Comparison of ENCODE assay signal across 8 cellular contexts in the genomic region with DNA sequence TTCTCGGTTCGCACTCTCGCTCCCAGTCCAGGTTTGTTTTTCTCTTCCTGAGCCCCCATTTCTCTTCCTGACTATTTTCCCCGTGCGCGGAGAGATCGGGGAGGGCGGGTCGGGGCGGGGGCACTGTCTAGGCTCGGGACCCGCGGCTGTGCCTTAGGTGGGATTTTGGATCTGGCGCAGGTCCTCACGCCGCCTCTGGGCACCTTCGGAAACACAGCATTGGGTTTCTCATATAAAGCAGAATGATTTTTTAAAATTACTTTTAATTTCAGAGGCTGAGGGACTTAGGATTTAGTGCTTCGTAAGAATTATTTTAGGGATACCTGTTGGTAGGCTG. TPM values are rescaled to one million over a fixed set of nuclear protein-coding genes. Genes with fewer than 3 reads are reported as not detected.
DNase-seq lines count a peak whose midpoint lies in the region; ATAC-seq and TF ChIP-seq lines count a peak whose summit lies in the region.

No MANE protein-coding gene starts in this region.

- H3K27me3 Mint-ChIP-seq in activated CD8-positive, alpha-beta T cell treated with anti-CD3 and anti-CD28 coated beads for 36 hours = no peaks in the 10 kb centered on the region
- no peaks in the 10 kb centered on the region for H3K27me3 Mint-ChIP-seq in osteocyte (ENCODE audit: unreplicated experiment)

- H3K9me3 ChIP-seq in KOPT-K1 (ENCODE audit: insufficient read depth, low read length, poor library complexity, severe bottlenecking) = no peaks in the 10 kb centered on the region

- peak overlapping the region; percentile 93 for H3K4me3 Mint-ChIP-seq in activated CD8-positive, alpha-beta T cell treated with anti-CD3 and anti-CD28 coated beads for 36 hours
- peak overlapping the region; percentile 83 for H3K4me3 Mint-ChIP-seq in osteocyte (ENCODE audit: unreplicated experiment)

- H3K27ac ChIP-seq in KOPT-K1 (ENCODE audit: low read depth, low read length, poor library complexity, severe bottlenecking) = peak overlapping the region; percentile 26

- intact Hi-C loops in activated CD8-positive, alpha-beta T cell treated with anti-CD3 and anti-CD28 coated beads for 36 hours (cut with micrococcal nuclease) = loop anchor here (2.0 kb wide), 2 partner anchors 46 to 66 kb away; no protein-coding TSS in a partner anchor

- no peaks in the 10 kb centered on the region for H3K36me3 ChIP-seq in KOPT-K1 (ENCODE audit: insufficient read depth, low read length)

- ATAC-seq in GM18907 (IDR thresholded peaks at IDR 0.05; ENCODE audit: unreplicated experiment) (peak; percentile 27), HG02610 (IDR thresholded peaks at IDR 0.05; ENCODE audit: unreplicated experiment) (no peak)
- ATAC-seq in activated CD8-positive, alpha-beta T cell treated with anti-CD3 and anti-CD28 coated beads for 36 hours = peak; percentile 24

- POLR2A ChIA-PET in activated CD8-positive, alpha-beta T cell treated with anti-CD3 and anti-CD28 coated beads for 36 hours (lab: Charles Lee) = interaction anchor here (0.6 to 3.4 kb wide), 11 partner anchors 8 to 137 kb away, joined by 3 to 14 read pairs (median 4); partner anchors contain the start of genes SF3B5 and UTRN

- no peaks in the 10 kb centered on the region for H3K9me3 Mint-ChIP-seq in activated CD8-positive, alpha-beta T cell treated with anti-CD3 and anti-CD28 coated beads for 36 hours
- H3K9me3 Mint-ChIP-seq in osteocyte (ENCODE audit: unreplicated experiment) = no peaks in the 10 kb centered on the region

- H3K4me3 ChIP-seq in fibroblast of mammary gland (ENCODE audit: control insufficient read depth, low read depth, low read length) = peak overlapping the region; percentile 67

- peaks cover 44% of the 10 kb centered on the region for H3K36me3 Mint-ChIP-seq in activated CD8-positive, alpha-beta T cell treated with anti-CD3 and anti-CD28 coated beads for 36 hours (ENCODE audit: low read depth)
- H3K36me3 Mint-ChIP-seq in osteocyte (ENCODE audit: unreplicated experiment) = no peaks in the 10 kb centered on the region

- peak; percentile 72 for DNase-seq in activated CD8-positive, alpha-beta T cell treated with anti-CD3 and anti-CD28 coated beads for 36 hours
- DNase-seq in fibroblast of mammary gland (ENCODE audit: low read depth) (peak; percentile 21), osteocyte (ENCODE audit: extremely low spot score, unreplicated experiment) (no peak), NCI-H2029 (lab: John Stamatoyannopoulos, UW) (no peak), HuH-7.5 (ENCODE audit: low spot score) (no peak)

- peak overlapping the region; percentile 94 for H3K27ac Mint-ChIP-seq in activated CD8-positive, alpha-beta T cell treated with anti-CD3 and anti-CD28 coated beads for 36 hours
- peak overlapping the region; percentile 74 for H3K27ac Mint-ChIP-seq in osteocyte (ENCODE audit: unreplicated experiment)

- CTCF ChIA-PET in activated CD8-positive, alpha-beta T cell treated with anti-CD3 and anti-CD28 coated beads for 36 hours (lab: Charles Lee) = interaction anchor here (1.1 to 1.8 kb wide), 2 partner anchors 23 to 188 kb away, joined by 4 read pairs; no protein-coding TSS in a partner anchor

- H3K4me1 Mint-ChIP-seq in activated CD8-positive, alpha-beta T cell treated with anti-CD3 and anti-CD28 coated beads for 36 hours (ENCODE audit: low read depth) = peaks cover 49% of the 10 kb centered on the region
- peaks cover 13% of the 10 kb centered on the region for H3K4me1 Mint-ChIP-seq in osteocyte (ENCODE audit: unreplicated experiment)

- TF ChIP-seq CTCF in activated CD8-positive, alpha-beta T cell treated with anti-CD3 and anti-CD28 coated beads for 36 hours (IDR thresholded peaks at IDR 0.05) = peak; percentile 68
- TF ChIP-seq CTCF in fibroblast of mammary gland (conservative IDR thresholded peaks at IDR 0.05; ENCODE audit: control insufficient read depth, insufficient read depth, low read depth, low read length) = peak; percentile 15
- TF ChIP-seq CTCF in osteocyte (IDR thresholded peaks at IDR 0.05) = peak; percentile 52

RNA-seq across cellular contexts. Expression of gene STX11, which starts 0.3 kb away (rescaled TPM):
- total RNA-seq in activated CD8-positive, alpha-beta T cell treated with anti-CD3 and anti-CD28 coated beads for 36 hours = 10 to 100 TPM; 19.4 to 20.7 TPM
- total RNA-seq in osteocyte = 0.86 and 1.6 TPM in 2 replicates

RNA-seq across cellular contexts. Expression of gene SF3B5, which starts 55.3 kb away (rescaled TPM):
- total RNA-seq in activated CD8-positive, alpha-beta T cell treated with anti-CD3 and anti-CD28 coated beads for 36 hours = 100 to 1,000 TPM; 207 to 210 TPM
- 132 and 134 TPM in 2 replicates for total RNA-seq in osteocyte

Comparison
In these comparisons a context has a peak if more than half of its experiments do, and no peak if none do; other contexts are left out.
1. DNase-seq: peak in activated CD8-positive, alpha-beta T cell treated with anti-CD3 and anti-CD28 coated beads for 36 hours (single experiment) and fibroblast of mammary gland (single experiment); none in osteocyte (single experiment), NCI-H2029 (single experiment) and HuH-7.5 (single experiment).
2. CTCF ChIP-seq: peak in every context shown above with its lines; median percentile 68 in activated CD8-positive, alpha-beta T cell treated with anti-CD3 and anti-CD28 coated beads for 36 hours; 52 in osteocyte; 15 in fibroblast of mammary gland.